ENCODE assay signal across 8 cellular contexts in the genomic region with DNA sequence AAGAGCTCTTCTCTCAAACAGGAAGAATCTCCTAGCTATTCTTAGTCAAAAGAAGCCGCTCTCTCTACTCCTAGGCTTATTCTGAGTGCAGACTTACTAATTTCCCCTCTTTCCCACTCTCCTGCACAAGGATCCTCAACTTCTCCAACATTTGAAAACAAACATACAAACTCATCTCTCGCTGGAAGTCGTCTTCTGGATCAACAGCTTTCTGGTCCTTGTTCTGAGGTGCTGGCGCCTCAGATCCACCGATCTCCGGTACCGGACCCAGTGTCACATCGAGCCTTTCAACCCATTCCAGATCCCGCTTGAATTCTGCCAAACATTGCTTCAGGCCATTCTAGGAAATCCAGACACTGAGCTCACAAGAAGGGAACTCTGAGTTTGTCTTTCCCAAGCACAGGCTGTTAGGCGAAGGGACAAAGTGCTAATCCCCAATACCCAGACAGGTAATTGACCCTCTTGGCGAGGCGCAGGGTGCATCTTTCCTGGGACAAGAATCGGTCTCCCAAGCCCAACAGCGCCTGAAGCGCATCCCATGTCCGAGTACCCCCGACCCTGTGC. TPM values are rescaled to one million over a fixed set of nuclear protein-coding genes. Genes with fewer than 3 reads are reported as not detected.
A peak's percentile ranks its signal among the peaks of the same experiment; 100 is the strongest.
DNase-seq lines count a peak whose midpoint lies in the region; ATAC-seq and TF ChIP-seq lines count a peak whose summit lies in the region.

No MANE protein-coding gene starts in this region.

- H3K9me3 ChIP-seq in CD4-positive, CD25-positive, alpha-beta regulatory T cell (ENCODE audit: control insufficient read depth in 2 of 2, low read length in 2 of 2): no peaks in the 10 kb centered on the region
- H3K9me3 ChIP-seq in mesodermal cell (ENCODE audit: control insufficient read depth, low read length): peaks cover 5% of the 10 kb centered on the region

- WGBS in mesodermal cell (ENCODE audit: insufficient coverage in 2 of 2), 2 experiments: 11 to 14% methylated on average over 17 of the region's 17 CpGs

- H3K36me3 ChIP-seq in CD4-positive, CD25-positive, alpha-beta regulatory T cell (ENCODE audit: control insufficient read depth, insufficient read depth, low read length): peaks cover 34% of the 10 kb centered on the region
- peaks cover 46% of the 10 kb centered on the region for H3K36me3 ChIP-seq in mesodermal cell (ENCODE audit: control insufficient read depth, insufficient read depth, low read length)

- peak overlapping the region; percentile 72 for H3K27ac ChIP-seq in CD4-positive, CD25-positive, alpha-beta regulatory T cell (ENCODE audit: insufficient read depth, low read length, poor library complexity, severe bottlenecking)
- peak overlapping the region; percentile 86 for H3K27ac ChIP-seq in mesodermal cell (ENCODE audit: low read depth, low read length, severe bottlenecking)

- peak overlapping the region; percentile 83 for H3K4me3 ChIP-seq in CD4-positive, CD25-positive, alpha-beta regulatory T cell (ENCODE audit: low read depth, low read length)
- H3K4me3 ChIP-seq in mesodermal cell (ENCODE audit: extremely low read depth, insufficient read depth, low read length, poor library complexity, severe bottlenecking): peak overlapping the region; percentile 86

- peaks cover 9 to 39% (median 29%) of the 10 kb centered on the region in 4 donors for H3K4me1 Mint-ChIP-seq in CD4-positive, CD25-positive, alpha-beta regulatory T cell
- peaks cover 30% of the 10 kb centered on the region for H3K4me1 Mint-ChIP-seq in brain

- peaks cover 19% of the 10 kb centered on the region for H3K4me1 ChIP-seq in CD4-positive, CD25-positive, alpha-beta regulatory T cell (ENCODE audit: control insufficient read depth, insufficient read depth, low read length, poor library complexity, severe bottlenecking)
- peaks cover 4% of the 10 kb centered on the region for H3K4me1 ChIP-seq in mesodermal cell (ENCODE audit: control insufficient read depth, insufficient read depth, low read length, poor library complexity, severe bottlenecking)

- ATAC-seq in CD4-positive, CD25-positive, alpha-beta regulatory T cell (ENCODE audit: low read depth in 2 of 2): no peak
- ATAC-seq in HG03521 (IDR thresholded peaks at IDR 0.05; ENCODE audit: unreplicated experiment): peak; percentile 10
- ATAC-seq in GM19324 (IDR thresholded peaks at IDR 0.05; ENCODE audit: low FRiP score, unreplicated experiment): no peak

- TF ChIP-seq CTCF in brain (conservative IDR thresholded peaks at IDR 0.05): no peak

- peak overlapping the region; percentile 96 to 99 (median 99) for H3K4me3 Mint-ChIP-seq in CD4-positive, CD25-positive, alpha-beta regulatory T cell
- peak overlapping the region; percentile 98 to 100 (median 98) for H3K4me3 Mint-ChIP-seq in brain

- H3K36me3 Mint-ChIP-seq in CD4-positive, CD25-positive, alpha-beta regulatory T cell: peaks cover 32% of the 10 kb centered on the region
- H3K36me3 Mint-ChIP-seq in brain: peaks cover 40% of the 10 kb centered on the region

- peak in 1 of 3 donors; percentile 3 for DNase-seq in CD4-positive, CD25-positive, alpha-beta regulatory T cell
- no peak for DNase-seq in NCI-H1105 (lab: John Stamatoyannopoulos, UW)
- DNase-seq in NCI-H748 treated with DMSO at 0.1 percent for 48 hours (lab: John Stamatoyannopoulos, UW): no peak
- DNase-seq in NCI-H2196 (lab: John Stamatoyannopoulos, UW; ENCODE audit: unreplicated experiment): no peak

- H3K27me3 Mint-ChIP-seq in CD4-positive, CD25-positive, alpha-beta regulatory T cell: peaks cover 23% of the 10 kb centered on the region
- peaks cover 7% of the 10 kb centered on the region for H3K27me3 Mint-ChIP-seq in brain

- peak overlapping the region in 2 of 3 donors; percentile 95 to 97 for H3K27ac Mint-ChIP-seq in CD4-positive, CD25-positive, alpha-beta regulatory T cell
- H3K27ac Mint-ChIP-seq in brain: peak overlapping the region; percentile 45 to 94 (median 91)

- no peaks in the 10 kb centered on the region for H3K9me3 Mint-ChIP-seq in CD4-positive, CD25-positive, alpha-beta regulatory T cell
- peaks cover 0 to 3% (median 0%) of the 10 kb centered on the region in 5 experiments for H3K9me3 Mint-ChIP-seq in brain

- peaks cover 9% of the 10 kb centered on the region for H3K27me3 ChIP-seq in CD4-positive, CD25-positive, alpha-beta regulatory T cell (ENCODE audit: control insufficient read depth, insufficient read depth, low read length)

RNA-seq across cellular contexts. Expression of gene EBNA1BP2, which starts 0.7 kb away (rescaled TPM):
- 17.4 TPM for total RNA-seq in CD4-positive, CD25-positive, alpha-beta regulatory T cell
- polyA plus RNA-seq in CD4-positive, CD25-positive, alpha-beta regulatory T cell: 10 to 100 TPM; 51.7 to 62.0 (median 54.1) TPM
- polyA plus RNA-seq in brain (ENCODE audit: insufficient read depth, low read depth, low replicate concordance): 89.5 TPM
- polyA plus RNA-seq in mesodermal cell (2013, experiment 1 of 2): 102 TPM
- polyA plus RNA-seq in mesodermal cell (2013, experiment 2 of 2): 103 TPM

RNA-seq across cellular contexts. Expression of gene CFAP57, which starts 0.7 kb away (rescaled TPM):
- not detected for total RNA-seq in CD4-positive, CD25-positive, alpha-beta regulatory T cell
- polyA plus RNA-seq in CD4-positive, CD25-positive, alpha-beta regulatory T cell: under 1 TPM in 1 of 4 donors, not detected in 3; 0.13 TPM
- polyA plus RNA-seq in brain (ENCODE audit: insufficient read depth, low read depth, low replicate concordance): 0.73 TPM
- polyA plus RNA-seq in mesodermal cell (2013, experiment 1 of 2): 0.77 TPM
- polyA plus RNA-seq in mesodermal cell (2013, experiment 2 of 2): 0.76 TPM
